Comparison of ENCODE assay signal across 9 cellular contexts in the genomic region with DNA sequence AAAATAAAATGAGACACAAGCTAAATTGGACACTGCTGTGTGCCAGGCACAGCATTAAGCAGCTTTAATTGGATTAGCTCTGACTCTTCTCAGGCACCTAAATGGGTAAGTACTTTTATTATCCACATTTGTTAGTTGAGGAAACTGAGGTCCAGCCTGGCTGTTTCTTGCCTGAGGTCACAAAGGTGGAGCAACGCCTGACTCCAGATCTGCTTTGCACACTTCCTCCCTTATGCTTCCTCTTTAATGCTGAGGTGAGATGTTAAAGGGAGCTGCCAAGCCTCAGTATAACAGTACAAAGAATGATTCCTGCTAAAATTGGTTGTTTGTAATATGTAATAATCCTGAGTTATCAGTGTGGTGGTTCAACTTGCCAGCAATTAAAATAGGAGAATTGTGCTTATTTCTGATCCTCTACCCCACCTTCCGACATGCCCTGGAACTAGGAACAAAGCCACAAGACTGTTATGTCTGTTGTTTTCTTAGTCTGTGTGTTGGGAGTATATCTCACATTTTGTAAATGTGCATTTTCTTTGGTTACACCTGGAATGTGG.
DNase-seq lines count a peak whose midpoint lies in the region; ATAC-seq and TF ChIP-seq lines count a peak whose summit lies in the region.
"Had no signal": no experiment of that assay in that cellular context is flagged by ENCODE, and none has a peak within 500 bp of the region (broad histone marks: within the 10 kb centered on the region; RNA-seq: fewer than 3 reads in every experiment).

No MANE protein-coding gene starts in this region.

- no peaks in the 10 kb centered on the region for H3K9me3 ChIP-seq in neuron (ENCODE audit: low read length)

- H3K27ac ChIP-seq in dorsolateral prefrontal cortex: peak overlapping the region in 21 of 59 donors; percentile 3 to 99 (median 46)

- TF ChIP-seq CTCF in NB4 (IDR thresholded peaks at IDR 0.05; ENCODE audit: low read depth, low read length): no peak
- no peak for TF ChIP-seq CTCF in dorsolateral prefrontal cortex (IDR thresholded peaks at IDR 0.05 in 54 of 56, conservative IDR thresholded peaks at IDR 0.05 in 2 of 56; ENCODE audit: low read depth in 1 of 56, partially characterized antibody in 56 of 56)

- no peaks in the 10 kb centered on the region for H3K36me3 ChIP-seq in neuron (ENCODE audit: insufficient read depth, low read length)

- peak overlapping the region; percentile 91 for H3K4me3 ChIP-seq in NB4 (ENCODE audit: low read depth, low read length)
- peak overlapping the region in 50 of 59 donors; percentile 6 to 96 (median 81) for H3K4me3 ChIP-seq in dorsolateral prefrontal cortex
- H3K4me3 ChIP-seq in neuron (ENCODE audit: low read length): peak overlapping the region; percentile 82

- DNase-seq in D341Med (ENCODE audit: low spot score) (peak; percentile 40), NB4 (ENCODE audit: low read depth) (peak; percentile 65), dorsolateral prefrontal cortex (no peak), NCI-H774 (lab: John Stamatoyannopoulos, UW) (no peak), kidney glomerular epithelial cell (lab: John Stamatoyannopoulos, UW) (no peak), DMS79 (lab: John Stamatoyannopoulos, UW) (no peak)
- DNase-seq: NCI-H748 treated with DMSO at 0.1 percent for 48 hours had no signal

- no peak for ATAC-seq in GM19023 (IDR thresholded peaks at IDR 0.05; ENCODE audit: unreplicated experiment)

- intact Hi-C loops in dorsolateral prefrontal cortex (cut with DNase I): loop anchor here (5.0 kb wide), 1 partner anchor 83 kb away; no protein-coding TSS in a partner anchor

- H2AFZ ChIP-seq in neuron (ENCODE audit: low read depth, low read length): no peak overlapping the region

- no peaks in the 10 kb centered on the region for H3K27me3 ChIP-seq in dorsolateral prefrontal cortex
- no peaks in the 10 kb centered on the region for H3K27me3 ChIP-seq in neuron (ENCODE audit: insufficient read depth, low read length)

- TF ChIP-seq POLR2A in NB4 (IDR thresholded peaks at IDR 0.05; ENCODE audit: extremely low read depth, insufficient read length): no peak

- peaks cover 34% of the 10 kb centered on the region for H3K4me1 ChIP-seq in neuron (ENCODE audit: insufficient read depth, low read length)

Comparison
In these comparisons a context has a peak if more than half of its experiments do, and no peak if none do; other contexts are left out.
1. DNase-seq: peak in D341Med (single experiment) and NB4 (single experiment); none in dorsolateral prefrontal cortex (0 of 10), NCI-H774 (single experiment), kidney glomerular epithelial cell (single experiment) and DMS79 (single experiment).
2. Peak in every context shown above with its lines, with median percentiles within 50 percentile points of each other: H3K4me3 ChIP-seq.